Comparison of ENCODE assay signal across 7 cellular contexts in the genomic region with DNA sequence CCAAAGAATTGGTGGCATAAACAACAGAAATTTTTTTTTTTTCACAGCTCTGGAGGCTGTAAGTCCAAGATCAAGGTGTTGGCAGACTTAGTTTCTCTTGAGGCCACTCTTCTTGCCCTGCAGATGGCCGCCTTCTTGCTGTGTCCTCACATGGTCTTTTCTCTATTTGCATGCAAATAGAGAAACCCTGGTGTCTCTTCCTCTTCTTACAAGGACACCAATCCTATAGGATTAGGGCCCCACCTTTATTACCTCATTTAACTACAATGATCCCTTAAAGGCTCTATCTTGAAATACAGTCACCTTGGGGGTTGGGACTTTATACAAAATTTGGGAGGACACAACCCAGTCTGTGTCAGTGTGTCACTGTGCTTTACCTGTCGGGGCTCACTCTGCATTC.
"Had no signal": no experiment of that assay in that cellular context is flagged by ENCODE, and none has a peak within 500 bp of the region (broad histone marks: within the 10 kb centered on the region; RNA-seq: fewer than 3 reads in every experiment).

No MANE protein-coding gene starts in this region.

- H3K4me1 Mint-ChIP-seq: GM23338 had no signal

- H2AFZ ChIP-seq: GM23338 had no signal

- H3K9me3 Mint-ChIP-seq: GM23338 had no signal

- FAIRE-seq: HTR-8/SVneo, K562 had no signal

- H3K27ac Mint-ChIP-seq: GM23338 had no signal

- ATAC-seq: GM23338, K562 had no signal

- DNase-seq: H7, HCEC 1CT, IMR-90, KG1 had no signal

- H3K4me3 ChIP-seq: GM23338, K562 had no signal

- H3K4me3 Mint-ChIP-seq: GM23338 had no signal
